Comparison of ENCODE assay signal across 25 cellular contexts in the genomic region with DNA sequence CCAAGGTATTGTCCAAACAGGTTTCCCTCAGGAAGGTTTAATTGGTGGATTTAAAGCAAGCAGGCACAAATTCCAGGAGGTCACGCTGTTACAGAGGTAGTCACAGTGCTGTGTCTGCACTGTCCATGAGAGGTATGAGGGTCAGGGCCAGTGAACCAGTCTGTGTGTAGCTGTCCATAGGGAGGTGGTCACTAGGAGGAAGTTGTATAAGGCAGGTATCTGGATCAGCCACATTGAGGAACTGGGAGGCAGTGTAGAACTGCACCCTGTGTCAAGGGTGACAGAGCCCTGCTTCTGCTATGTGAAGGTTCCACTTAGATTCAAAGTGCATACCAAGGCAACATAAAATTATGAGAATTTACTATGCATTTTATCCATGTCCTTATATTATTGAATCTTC.
DNase-seq lines count a peak whose midpoint lies in the region; ATAC-seq, FAIRE-seq and TF ChIP-seq lines count a peak whose summit lies in the region.
"Had no signal": no experiment of that assay in that cellular context is flagged by ENCODE, and none has a peak within 500 bp of the region (broad histone marks: within the 10 kb centered on the region; RNA-seq: fewer than 3 reads in every experiment).

No MANE protein-coding gene starts in this region.

- no peak overlapping the region for H3K4me3 ChIP-seq in GM12878
- H3K4me3 ChIP-seq: breast epithelium, left ventricle myocardium inferior, tibial nerve had no signal

- no peaks in the 10 kb centered on the region for H3K27me3 ChIP-seq in GM12878 (replicated peaks in 1 of 2; ENCODE audit: control insufficient read depth in 2 of 2, insufficient read depth in 2 of 2, low read length in 1 of 2)
- H3K27me3 ChIP-seq: breast epithelium, tibial nerve had no signal

- H3K36me3 ChIP-seq in GM12878 (ENCODE audit: control insufficient read depth in 2 of 2, insufficient read depth in 2 of 2, low read length in 1 of 2) = no peaks in the 10 kb centered on the region
- H3K36me3 ChIP-seq: breast epithelium, left ventricle myocardium inferior had no signal

- H3K4me1 Mint-ChIP-seq in progenitor cell of endocrine pancreas (ENCODE audit: low read depth) = no peaks in the 10 kb centered on the region
- H3K4me1 Mint-ChIP-seq: nephron had no signal

- TF ChIP-seq EP300 in GM12878 (IDR thresholded peaks at IDR 0.05; ENCODE audit: borderline replicate concordance in 1 of 2, control insufficient read depth in 1 of 2, low read depth in 2 of 2, low read length in 2 of 2) = no peak

- H3K27ac ChIP-seq in GM12878 (ENCODE audit: control insufficient read depth, insufficient read depth) = no peak overlapping the region
- H3K27ac ChIP-seq: breast epithelium, left ventricle myocardium inferior, tibial nerve had no signal

- H3K36me3 Mint-ChIP-seq in progenitor cell of endocrine pancreas (ENCODE audit: insufficient read depth) = peaks cover 13% of the 10 kb centered on the region

- H3K4me3 Mint-ChIP-seq in progenitor cell of endocrine pancreas (ENCODE audit: low read depth) = no peak overlapping the region
- H3K4me3 Mint-ChIP-seq: activated naive CD4-positive, alpha-beta T cell treated with anti-CD3 and anti-CD28 coated beads for 36 hours; activated T-cell treated with anti-CD3 and anti-CD28 coated beads, Interleukin-2, amount 50 U/mL, for 72 hours; nephron had no signal

- RAD21 ChIA-PET in GM12878 (lab: Charles Lee; ENCODE audit: unreplicated experiment) = no interaction called here

- peaks cover 1% of the 10 kb centered on the region; the same call in 1 of the 2 replicates for H3K79me2 ChIP-seq in GM12878 (ENCODE audit: control insufficient read depth, insufficient read depth, low read length)

- ATAC-seq in GM21423 (IDR thresholded peaks at IDR 0.05; ENCODE audit: unreplicated experiment) (peak; percentile 70), HG03442 (IDR thresholded peaks at IDR 0.05; ENCODE audit: unreplicated experiment) (peak; percentile 57), GM12878 (peak; percentile 74)
- ATAC-seq: activated T-cell treated with anti-CD3 and anti-CD28 coated beads, Interleukin-2, amount 50 U/mL, for 72 hours; Panc1 had no signal

- POLR2A ChIA-PET in GM12878 (lab: Charles Lee) = no interaction called here

- H3K9ac ChIP-seq in GM12878 (ENCODE audit: control insufficient read depth, insufficient read depth, low read length) = no peak overlapping the region

- BruUV-seq in GM12878 (replicated peaks; lab: Mats Ljungman, UMichigan) = no TSS peak

- no peaks in the 10 kb centered on the region for H3K27me3 Mint-ChIP-seq in progenitor cell of endocrine pancreas

- DNase-seq in GM12878 (ENCODE audit: low read depth, low spot score) (no peak), progenitor cell of endocrine pancreas (ENCODE audit: low spot score, unreplicated experiment) (no peak), putamen (ENCODE audit: low spot score) (no peak), NOMO-1 treated with dmso at 0.1 percent for 144 hours (lab: John Stamatoyannopoulos, UW; ENCODE audit: unreplicated experiment) (no peak), AG08395 (ENCODE audit: low spot score) (no peak)
- DNase-seq: activated CD4-positive, CD25-positive, alpha-beta regulatory T cell treated with anti-CD3 and anti-CD28 coated beads, Interleukin-2, amount 50 U/mL, for 72 hours; activated naive CD4-positive, alpha-beta T cell treated with anti-CD3 and anti-CD28 coated beads for 36 hours; activated T-cell treated with anti-CD3 and anti-CD28 coated beads, Interleukin-2, amount 50 U/mL, for 72 hours; amygdala; effector CD8-positive, alpha-beta T cell; erythroblast; foreskin fibroblast; GOT3; left ventricle myocardium inferior; NCI-H1436 treated with DMSO at 0.1 percent for 48 hours; NCI-H510A treated with DMSO at 0.1 percent for 48 hours; SHP77 treated with DMSO at 0.1 percent for 48 hours; T1000 had no signal

- FAIRE-seq in GM12878 (lab: Jason Lieb, UNC) = no peak
- FAIRE-seq: colon had no signal

- H3K27ac Mint-ChIP-seq in progenitor cell of endocrine pancreas = peak overlapping the region; percentile 9
- H3K27ac Mint-ChIP-seq: activated naive CD4-positive, alpha-beta T cell treated with anti-CD3 and anti-CD28 coated beads for 36 hours; activated T-cell treated with anti-CD3 and anti-CD28 coated beads, Interleukin-2, amount 50 U/mL, for 72 hours had no signal

- no peak overlapping the region for H3K4me2 ChIP-seq in GM12878 (ENCODE audit: control insufficient read depth, insufficient read depth)

- no peak for TF ChIP-seq CTCF in GM12878 (IDR thresholded peaks at IDR 0.05 in 2 of 3, conservative IDR thresholded peaks at IDR 0.05 in 1 of 3; ENCODE audit: control insufficient read depth in 2 of 3, extremely low read depth in 1 of 3, insufficient read depth in 1 of 3, low read depth in 3 of 3, low read length in 3 of 3)
- TF ChIP-seq CTCF in progenitor cell of endocrine pancreas (IDR thresholded peaks at IDR 0.05; ENCODE audit: unreplicated experiment) = no peak

- H3K9me3 Mint-ChIP-seq in progenitor cell of endocrine pancreas (ENCODE audit: low read depth) = peaks cover 7% of the 10 kb centered on the region

- H3K4me1 ChIP-seq in GM12878 (ENCODE audit: control insufficient read depth, insufficient read depth, low read length) = peaks cover 4% of the 10 kb centered on the region
- H3K4me1 ChIP-seq: breast epithelium had no signal

- SMC1A ChIA-PET in GM12878 (lab: Charles Lee; ENCODE audit: uncharacterized antibody, unreplicated experiment) = no interaction called here

- no peak for TF ChIP-seq RAD21 in GM12878 (IDR thresholded peaks at IDR 0.05; ENCODE audit: insufficient read depth, low read depth, low read length)

- intact Hi-C loops in GM12878 (cut with micrococcal nuclease; ENCODE audit: unreplicated experiment) = no loop called here

- no peaks in the 10 kb centered on the region for H4K20me1 ChIP-seq in GM12878 (ENCODE audit: control insufficient read depth, insufficient read depth)

- H2AFZ ChIP-seq in GM12878 (ENCODE audit: control insufficient read depth, low read depth, low read length) = no peak overlapping the region

- in situ Hi-C loops in GM12878 (cut with MboI) = no loop called here

- CTCF ChIA-PET in GM12878 (lab: Yijun Ruan, JAX) = no interaction called here

- WGBS in GM12878 (ENCODE audit: insufficient coverage, insufficient replicate concordance, low lambda C conversion rate, missing lambda C conversion rate) = 100% methylated on average over 1 of the region's 1 CpG

- H3K9me3 ChIP-seq in GM12878 (replicated peaks; ENCODE audit: control insufficient read depth, insufficient read depth, low read length) = peaks cover 6% of the 10 kb centered on the region; the same call in 2 of the 3 replicates
- H3K9me3 ChIP-seq: breast epithelium had no signal

- TF ChIP-seq POLR2A in GM12878 (IDR thresholded peaks at IDR 0.05; ENCODE audit: low read depth, low read length) = no peak

TF ChIP-seq in GM12878, 131 proteins besides CTCF, POLR2A, EP300 and RAD21:
- TF ChIP-seq RCOR1 (conservative IDR thresholded peaks at IDR 0.05; ENCODE audit: low read depth, low read length) (no peak), SPI1 (IDR thresholded peaks at IDR 0.05; ENCODE audit: borderline replicate concordance, insufficient read depth, low read depth, low read length) (peak; percentile 79; the same call in 1 of the 2 replicates)
